In the genomic region with DNA sequence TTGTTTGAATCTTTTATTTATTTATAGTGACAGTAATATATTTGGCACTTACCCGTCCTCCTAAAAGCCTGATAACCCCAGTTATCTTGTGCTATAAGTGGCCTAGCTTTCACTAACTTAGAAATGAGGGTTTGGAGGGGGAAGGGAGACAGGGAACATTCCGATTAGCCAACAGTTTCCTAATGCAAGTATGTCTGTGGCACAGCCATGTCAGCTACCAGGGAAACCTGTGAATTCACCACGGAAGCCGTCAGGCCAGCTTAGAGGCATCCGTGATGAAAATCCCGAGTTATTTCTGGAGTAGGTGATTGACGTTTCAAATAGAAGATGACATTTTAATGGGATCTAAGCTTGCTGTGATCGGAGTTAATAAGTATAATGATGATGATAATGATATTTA, we compare ENCODE assay signal across 1 cellular context.
TF ChIP-seq lines count a peak whose summit lies in the region.

No MANE protein-coding gene starts in this region.

TF ChIP-seq in endothelial cell of umbilical vein, 7 proteins besides CTCF, POLR2A, EP300 and RAD21:
- TF ChIP-seq, protein P1, sequence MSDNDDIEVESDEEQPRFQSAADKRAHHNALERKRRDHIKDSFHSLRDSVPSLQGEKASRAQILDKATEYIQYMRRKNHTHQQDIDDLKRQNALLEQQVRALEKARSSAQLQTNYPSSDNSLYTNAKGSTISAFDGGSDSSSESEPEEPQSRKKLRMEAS (IDR thresholded peaks at IDR 0.05; ENCODE audit: insufficient read depth, insufficient read length) = no peak
- TF ChIP-seq EZH2 (IDR thresholded peaks at IDR 0.05; ENCODE audit: borderline replicate concordance, low read depth, low read length, severe bottlenecking) = no peak
- no peak for TF ChIP-seq POLR2AphosphoS5 (IDR thresholded peaks at IDR 0.05; ENCODE audit: insufficient read depth, low read depth, low read length)
- no peak for TF ChIP-seq GATA2 (IDR thresholded peaks at IDR 0.05; ENCODE audit: insufficient read depth, insufficient read length, low read depth, low read length)
- TF ChIP-seq JUN (IDR thresholded peaks at IDR 0.05; ENCODE audit: borderline replicate concordance, insufficient read depth, insufficient read length, low read depth) = no peak
- no peak for TF ChIP-seq MYC (IDR thresholded peaks at IDR 0.05; ENCODE audit: low read depth, low read length)
- TF ChIP-seq FOS (IDR thresholded peaks at IDR 0.05; ENCODE audit: borderline replicate concordance, insufficient read depth, low read length) = no peak
